ENCODE assay signal across 15 cellular contexts in genomic region chr22:44723801-44724200, GRCh38. TPM values are rescaled to one million over a fixed set of nuclear protein-coding genes. Genes with fewer than 3 reads are reported as not detected.
A peak's percentile ranks its signal among the peaks of the same experiment; 100 is the strongest.
DNase-seq lines count a peak whose midpoint lies in the region; ATAC-seq and TF ChIP-seq lines count a peak whose summit lies in the region.
"Had no signal": no experiment of that assay in that cellular context is flagged by ENCODE, and none has a peak within 500 bp of the region (broad histone marks: within the 10 kb centered on the region; RNA-seq: fewer than 3 reads in every experiment).

No MANE protein-coding gene starts in this region.

- TF ChIP-seq CTCF in fibroblast of pulmonary artery (IDR thresholded peaks at IDR 0.05; ENCODE audit: low read length, missing control alignments), result no peak
- no peak for TF ChIP-seq CTCF in spleen (IDR thresholded peaks at IDR 0.05 in 8 of 11, conservative IDR thresholded peaks at IDR 0.05 in 3 of 11)
- TF ChIP-seq CTCF in endothelial cell (IDR thresholded peaks at IDR 0.05; ENCODE audit: unreplicated experiment), result no peak

- peaks cover 7 to 63% (median 32%) of the 10 kb centered on the region in 6 donors for H3K4me1 ChIP-seq in spleen

- H3K9me3 ChIP-seq in spleen, result no peaks in the 10 kb centered on the region

- H3K27me3 Mint-ChIP-seq in endothelial cell (ENCODE audit: unreplicated experiment), result no peaks in the 10 kb centered on the region
- H3K27me3 Mint-ChIP-seq: activated CD4-positive, alpha-beta memory T cell treated with anti-CD3 and anti-CD28 coated beads for 36 hours had no signal

- intact Hi-C loops in spleen (cut with DNase I; ENCODE audit: low total_unique reads), result no loop called here

- CTCF ChIA-PET in HEK293T (lab: Yijun Ruan, JAX), result no interaction called here

- no peak for TF ChIP-seq POLR2A in spleen (IDR thresholded peaks at IDR 0.05)

- no peak overlapping the region for H3K4me3 Mint-ChIP-seq in endothelial cell (ENCODE audit: unreplicated experiment)
- H3K4me3 Mint-ChIP-seq: activated CD4-positive, alpha-beta memory T cell treated with anti-CD3 and anti-CD28 coated beads for 36 hours; activated naive CD4-positive, alpha-beta T cell treated with anti-CD3 and anti-CD28 coated beads for 36 hours had no signal

- H3K4me3 ChIP-seq in fibroblast of pulmonary artery (replicated peaks; ENCODE audit: low read depth, low read length) (no peak overlapping the region), spleen (no peak overlapping the region)

- H3K9me3 Mint-ChIP-seq in endothelial cell (ENCODE audit: unreplicated experiment), result no peaks in the 10 kb centered on the region
- H3K9me3 Mint-ChIP-seq: activated CD4-positive, alpha-beta memory T cell treated with anti-CD3 and anti-CD28 coated beads for 36 hours; activated naive CD4-positive, alpha-beta T cell treated with anti-CD3 and anti-CD28 coated beads for 36 hours had no signal

- POLR2A ChIA-PET in HEK293T (lab: Yijun Ruan, JAX), result no interaction called here

- no peak for ATAC-seq in HG03354 (IDR thresholded peaks at IDR 0.05; ENCODE audit: poor library complexity, severe bottlenecking, unreplicated experiment)
- ATAC-seq: left colon had no signal

- WGBS in spleen, 5 donors, result 92 to 100% (median 95%) methylated on average over 2 of the region's 2 CpGs

- H3K36me3 Mint-ChIP-seq in endothelial cell (ENCODE audit: low read depth, unreplicated experiment), result peaks cover 1% of the 10 kb centered on the region

- H3K27ac Mint-ChIP-seq in endothelial cell (ENCODE audit: unreplicated experiment), result no peak overlapping the region
- H3K27ac Mint-ChIP-seq: activated CD4-positive, alpha-beta memory T cell treated with anti-CD3 and anti-CD28 coated beads for 36 hours; activated naive CD4-positive, alpha-beta T cell treated with anti-CD3 and anti-CD28 coated beads for 36 hours had no signal

- no peaks in the 10 kb centered on the region for H3K27me3 ChIP-seq in spleen (replicated peaks in 1 of 7)

- peak; percentile 14 for DNase-seq in CD1c-positive myeloid dendritic cell (ENCODE audit: extremely low spot score)
- DNase-seq in HEK293T (ENCODE audit: extremely low spot score), result peak; percentile 44
- DNase-seq in SK-N-DZ (ENCODE audit: low spot score), result peak; percentile 52
- DNase-seq in fibroblast of pulmonary artery (ENCODE audit: low read depth), result peak; percentile 51
- no peak for DNase-seq in SHP77 treated with DMSO at 0.1 percent for 48 hours (lab: John Stamatoyannopoulos, UW)
- no peak for DNase-seq in spleen
- DNase-seq in endothelial cell (ENCODE audit: low spot score), result no peak
- DNase-seq: activated CD4-positive, alpha-beta memory T cell treated with anti-CD3 and anti-CD28 coated beads for 36 hours; activated naive CD4-positive, alpha-beta T cell treated with anti-CD3 and anti-CD28 coated beads for 36 hours; COR-L47; cortex of kidney; left colon; NCI-H524 treated with DMSO at 0.1 percent for 48 hours; stimulated activated naive CD4-positive, alpha-beta T cell treated with Interleukin-2 at 50 U/mL for 16 hours had no signal

- peaks cover 0 to 94% (median 23%) of the 10 kb centered on the region in 6 donors for H3K36me3 ChIP-seq in spleen

- H3K4me1 Mint-ChIP-seq in endothelial cell (ENCODE audit: unreplicated experiment), result no peaks in the 10 kb centered on the region

- no peak overlapping the region for H3K27ac ChIP-seq in spleen

TF ChIP-seq in HEK293T, 16 proteins besides CTCF, POLR2A, EP300 and RAD21:
- TF ChIP-seq L3MBTL2 (conservative IDR thresholded peaks at IDR 0.05) (no peak), ARNT (IDR thresholded peaks at IDR 0.05) (no peak), ZNF384 (IDR thresholded peaks at IDR 0.05) (no peak), NFRKB (IDR thresholded peaks at IDR 0.05) (no peak), HDGF (IDR thresholded peaks at IDR 0.05; ENCODE audit: borderline replicate concordance) (no peak), CTBP1 (IDR thresholded peaks at IDR 0.05; ENCODE audit: borderline replicate concordance) (no peak), FOXK2 (IDR thresholded peaks at IDR 0.05) (no peak), PKNOX1 (IDR thresholded peaks at IDR 0.05) (no peak), SP1 (IDR thresholded peaks at IDR 0.05) (no peak), BHLHE40 (IDR thresholded peaks at IDR 0.05; ENCODE audit: borderline replicate concordance) (no peak), FOXM1 (IDR thresholded peaks at IDR 0.05; ENCODE audit: borderline replicate concordance) (no peak), SUZ12 (IDR thresholded peaks at IDR 0.05) (no peak), TARDBP (IDR thresholded peaks at IDR 0.05) (no peak), LEF1 (IDR thresholded peaks at IDR 0.05; ENCODE audit: borderline replicate concordance) (no peak), ELF4 (IDR thresholded peaks at IDR 0.05) (no peak), FOXA1 (IDR thresholded peaks at IDR 0.05) (no peak)

RNA-seq across cellular contexts. Expression of gene PRR5, which starts 21.8 kb away (rescaled TPM):
- polyA plus RNA-seq in SK-N-DZ (2014; cell fraction: cytosol; rRNA removed), result 1.0 and 3.1 TPM in 2 replicates
- 0.84 and 1.1 TPM in 2 replicates for polyA plus RNA-seq in SK-N-DZ (2014; cell fraction: nucleus; rRNA removed)
- total RNA-seq in spleen, result 10 to 100 TPM; 49.0 to 85.6 (median 77.9) TPM
- polyA plus RNA-seq in spleen, result 10 to 100 TPM; 31.3 to 83.1 (median 57.5) TPM
- 40.5 TPM for total RNA-seq in endothelial cell (ENCODE audit: unreplicated experiment)

RNA-seq across cellular contexts. Expression of gene ARHGAP8, which starts 28.6 kb away (rescaled TPM):
- not detected in 2 replicates for polyA plus RNA-seq in SK-N-DZ (2014; cell fraction: cytosol; rRNA removed)
- polyA plus RNA-seq in SK-N-DZ (2014; cell fraction: nucleus; rRNA removed), result not detected in 2 replicates
- total RNA-seq in spleen (10 to 100 TPM; 13.8 to 71.6 (median 20.1) TPM), endothelial cell (ENCODE audit: unreplicated experiment) (0.80 TPM)
- 10 to 100 TPM in 2 of 3 donors, 1 to 10 TPM in 1; 2.7 to 34.9 (median 16.4) TPM for polyA plus RNA-seq in spleen

Comparison
In these comparisons a context has a peak if more than half of its experiments do, and no peak if none do; other contexts are left out.
1. DNase-seq: peak in CD1c-positive myeloid dendritic cell (single experiment), HEK293T (single experiment), SK-N-DZ (single experiment) and fibroblast of pulmonary artery (single experiment); none in SHP77 treated with DMSO at 0.1 percent for 48 hours (single experiment), spleen (single experiment) and endothelial cell (single experiment).